Comparison of ENCODE assay signal across 3 cellular contexts in genomic region chr15:90296316-90296884, GRCh38. TPM values are rescaled to one million over a fixed set of nuclear protein-coding genes. Genes with fewer than 3 reads are reported as not detected.
"Had no signal": no experiment of that assay in that cellular context is flagged by ENCODE, and none has a peak within 500 bp of the region (broad histone marks: within the 10 kb centered on the region; RNA-seq: fewer than 3 reads in every experiment).

No MANE protein-coding gene starts in this region.

RNA-seq across cellular contexts. Expression of gene TTLL13, which starts 47.0 kb away (rescaled TPM):
- total RNA-seq: MCF 10A, Peyer's patch, SJSA1 had no signal
